Comparison of ENCODE assay signal across 15 cellular contexts in genomic region chr11:45815747-45816146, GRCh38. TPM values are rescaled to one million over a fixed set of nuclear protein-coding genes. Genes with fewer than 3 reads are reported as not detected.
DNase-seq lines count a peak whose midpoint lies in the region; ATAC-seq and TF ChIP-seq lines count a peak whose summit lies in the region.
"Had no signal": no experiment of that assay in that cellular context is flagged by ENCODE, and none has a peak within 500 bp of the region (broad histone marks: within the 10 kb centered on the region; RNA-seq: fewer than 3 reads in every experiment).

No MANE protein-coding gene starts in this region.

- H3K27me3 ChIP-seq in left lung: no peaks in the 10 kb centered on the region
- H3K27me3 ChIP-seq: neural progenitor cell, testis had no signal

- peaks cover 8% of the 10 kb centered on the region for H3K9me3 Mint-ChIP-seq in glutamatergic neuron (ENCODE audit: unreplicated experiment)
- H3K9me3 Mint-ChIP-seq: activated T-cell treated with anti-CD3 and anti-CD28 coated beads, Interleukin-2, amount 50 U/mL, for 72 hours; dendritic cell treated with granulocyte-macrophage colony-stimulating factor and Interleukin-4, amounts not matched to agents 40 ng/mL and 50 ng/mL, for 4 days; neural progenitor cell; T-helper 2 cell treated with Interferon-gamma antibody and Interleukin-4, amounts not matched to agents 5 μg/mL and 100 μg/mL, for 36 hours had no signal

- peaks cover 0 to 21% of the 10 kb centered on the region in 2 donors for H3K36me3 ChIP-seq in left lung
- H3K36me3 ChIP-seq: neural progenitor cell had no signal

- no peak for TF ChIP-seq POLR2A in GM18505 (IDR thresholded peaks at IDR 0.05; ENCODE audit: borderline replicate concordance, extremely low read depth, insufficient read depth, insufficient read length)

- no peaks in the 10 kb centered on the region for H3K9me3 ChIP-seq in left lung
- H3K9me3 ChIP-seq: testis had no signal

- no peak overlapping the region for H3K27ac ChIP-seq in left lung
- H3K27ac ChIP-seq: neural progenitor cell, testis had no signal

- no peaks in the 10 kb centered on the region for H3K27me3 Mint-ChIP-seq in glutamatergic neuron (ENCODE audit: unreplicated experiment)
- H3K27me3 Mint-ChIP-seq: dendritic cell treated with granulocyte-macrophage colony-stimulating factor and Interleukin-4, amounts not matched to agents 40 ng/mL and 50 ng/mL, for 4 days had no signal

- ATAC-seq in left lung (no peak), GM18505 (IDR thresholded peaks at IDR 0.05; ENCODE audit: unreplicated experiment) (no peak)

- H3K36me3 Mint-ChIP-seq in glutamatergic neuron (ENCODE audit: unreplicated experiment): peaks cover 8% of the 10 kb centered on the region
- H3K36me3 Mint-ChIP-seq: neural progenitor cell had no signal

- H3K4me1 Mint-ChIP-seq in glutamatergic neuron (ENCODE audit: low read depth, unreplicated experiment): peaks cover 15% of the 10 kb centered on the region

- no peak for TF ChIP-seq CTCF in glutamatergic neuron (IDR thresholded peaks at IDR 0.05; ENCODE audit: partially characterized antibody, unreplicated experiment)
- TF ChIP-seq CTCF in left lung (IDR thresholded peaks at IDR 0.05): no peak

- H3K4me1 ChIP-seq in left lung: no peaks in the 10 kb centered on the region
- H3K4me1 ChIP-seq: testis had no signal

- peak overlapping the region; percentile 93 for H3K27ac Mint-ChIP-seq in glutamatergic neuron (ENCODE audit: unreplicated experiment)
- H3K27ac Mint-ChIP-seq: activated T-cell treated with anti-CD3 and anti-CD28 coated beads, Interleukin-2, amount 50 U/mL, for 72 hours; dendritic cell treated with granulocyte-macrophage colony-stimulating factor and Interleukin-4, amounts not matched to agents 40 ng/mL and 50 ng/mL, for 4 days; T-helper 2 cell treated with Interferon-gamma antibody and Interleukin-4, amounts not matched to agents 5 μg/mL and 100 μg/mL, for 36 hours had no signal

- intact Hi-C loops in left lung (cut with DNase I): no loop called here

- H3K4me3 ChIP-seq in left lung: no peak overlapping the region
- H3K4me3 ChIP-seq: neural progenitor cell, testis had no signal

- DNase-seq in AG08395 (ENCODE audit: low spot score) (peak; percentile 44), HCEC 1CT (peak; percentile 50), SK-N-DZ (ENCODE audit: low spot score) (peak; percentile 56), glutamatergic neuron (no peak), left lung (no peak), NCI-H2171 (lab: John Stamatoyannopoulos, UW) (no peak)
- no peak for DNase-seq in stimulated activated CD4-positive, alpha-beta T cell treated with anti-CD3 and anti-CD28 coated beads, Interleukin-2, amount 100 ng/mL, for 24 hours
- DNase-seq: activated T-cell treated with anti-CD3 and anti-CD28 coated beads, Interleukin-2, amount 50 U/mL, for 72 hours; NCI-H345; stimulated activated CD4-positive, alpha-beta T cell treated with anti-CD3 and anti-CD28 coated beads, Interleukin-2, amount 100 ng/mL, for 48 hours; testis had no signal

- H3K4me3 Mint-ChIP-seq in glutamatergic neuron (ENCODE audit: unreplicated experiment): no peak overlapping the region
- H3K4me3 Mint-ChIP-seq: activated T-cell treated with anti-CD3 and anti-CD28 coated beads, Interleukin-2, amount 50 U/mL, for 72 hours; dendritic cell treated with granulocyte-macrophage colony-stimulating factor and Interleukin-4, amounts not matched to agents 40 ng/mL and 50 ng/mL, for 4 days; neural progenitor cell; T-helper 2 cell treated with Interferon-gamma antibody and Interleukin-4, amounts not matched to agents 5 μg/mL and 100 μg/mL, for 36 hours had no signal

RNA-seq across cellular contexts. Expression of gene SLC35C1, which starts 10.8 kb away (rescaled TPM):
- polyA plus RNA-seq in SK-N-DZ (2014; cell fraction: cytosol; rRNA removed): 2.1 and 2.7 TPM in 2 replicates
- 1.1 and 2.1 TPM in 2 replicates for polyA plus RNA-seq in SK-N-DZ (2014; cell fraction: nucleus; rRNA removed)
- total RNA-seq in glutamatergic neuron (ENCODE audit: unreplicated experiment): 20.9 TPM
- total RNA-seq in left lung: 10 to 100 TPM; 25.5 to 30.7 TPM

RNA-seq across cellular contexts. Expression of gene CRY2, which starts 31.5 kb away (rescaled TPM):
- 5.7 and 7.4 TPM in 2 replicates for polyA plus RNA-seq in SK-N-DZ (2014; cell fraction: cytosol; rRNA removed)
- polyA plus RNA-seq in SK-N-DZ (2014; cell fraction: nucleus; rRNA removed): 13.1 and 17.3 TPM in 2 replicates
- total RNA-seq in glutamatergic neuron (ENCODE audit: unreplicated experiment) (44.0 TPM), left lung (10 to 100 TPM; 32.7 to 42.3 TPM)

Comparison
In these comparisons a context has a peak if more than half of its experiments do, and no peak if none do; other contexts are left out.
1. DNase-seq: peak in AG08395 (single experiment), HCEC 1CT (single experiment) and SK-N-DZ (single experiment); none in glutamatergic neuron (single experiment), left lung (0 of 2), NCI-H2171 (single experiment) and stimulated activated CD4-positive, alpha-beta T cell treated with anti-CD3 and anti-CD28 coated beads, Interleukin-2, amount 100 ng/mL, for 24 hours (0 of 2).